8 cellular contexts compared by ENCODE assay signal in genomic region chr4:88523325-88524129, GRCh38.
DNase-seq lines count a peak whose midpoint lies in the region; ATAC-seq and TF ChIP-seq lines count a peak whose summit lies in the region.

TSS of gene PYURF (minus strand) at chr4:88523776. CDS start at chr4:88523700, 76 bp downstream.

- H3K36me3 Mint-ChIP-seq in central memory CD8-positive, alpha-beta T cell (ENCODE audit: insufficient read depth), result peaks cover 9% of the 10 kb centered on the region

- peak within 1 kb of the TSS; percentile 99 for H3K27ac Mint-ChIP-seq in central memory CD8-positive, alpha-beta T cell (ENCODE audit: low read depth)

- peaks cover 24% of the 10 kb centered on the region for H3K4me1 Mint-ChIP-seq in central memory CD8-positive, alpha-beta T cell

- no peaks in the 10 kb centered on the region for H3K27me3 Mint-ChIP-seq in central memory CD8-positive, alpha-beta T cell

- TF ChIP-seq CTCF in AG09319 (IDR thresholded peaks at IDR 0.05; ENCODE audit: low read depth, low read length), result no peak

- DNase-seq in AG09319 (ENCODE audit: extremely low read depth, low read depth) (peak; percentile 84), NCI-H345 (lab: John Stamatoyannopoulos, UW) (peak; percentile 88), iris pigment epithelial cell (ENCODE audit: low read depth) (peak; percentile 96)
- DNase-seq in activated CD4-positive, CD25-positive, alpha-beta regulatory T cell treated with anti-CD3 and anti-CD28 coated beads, Interleukin-2, amount 50 U/mL, for 16 hours (ENCODE audit: low read depth, low spot score), result peak; percentile 34
- peak; percentile 29 to 37 for DNase-seq in central memory CD8-positive, alpha-beta T cell (ENCODE audit: low spot score in 2 of 2)
- DNase-seq in stimulated activated CD4-positive, alpha-beta T cell treated with anti-CD3 and anti-CD28 coated beads, Interleukin-12 subunit alpha, Interleukin-12 subunit beta, amount 100 ng/mL, for 4 hours, result peak; percentile 85

- peak; percentile 72 for ATAC-seq in GM19025 (IDR thresholded peaks at IDR 0.05; ENCODE audit: low read depth, unreplicated experiment)
- ATAC-seq in HG03280 (IDR thresholded peaks at IDR 0.05; ENCODE audit: unreplicated experiment), result peak; percentile 65
- ATAC-seq in central memory CD8-positive, alpha-beta T cell (replicated peaks; ENCODE audit: extremely low read depth, poor library complexity, severe bottlenecking), result peak; percentile 69

- H3K4me3 Mint-ChIP-seq in central memory CD8-positive, alpha-beta T cell, result peak within 1 kb of the TSS; percentile 97

- H3K9me3 Mint-ChIP-seq in central memory CD8-positive, alpha-beta T cell, result no peaks in the 10 kb centered on the region

Comparison
In these comparisons a context has a peak if more than half of its experiments do, and no peak if none do; other contexts are left out.
1. Peak in every context shown above with its lines: DNase-seq and ATAC-seq.
2. DNase-seq: peak in every context shown above with its lines; median percentile 96 in iris pigment epithelial cell; 88 in NCI-H345; 85 in stimulated activated CD4-positive, alpha-beta T cell treated with anti-CD3 and anti-CD28 coated beads, Interleukin-12 subunit alpha, Interleukin-12 subunit beta, amount 100 ng/mL, for 4 hours; 84 in AG09319; 34 in activated CD4-positive, CD25-positive, alpha-beta regulatory T cell treated with anti-CD3 and anti-CD28 coated beads, Interleukin-2, amount 50 U/mL, for 16 hours; 33 in central memory CD8-positive, alpha-beta T cell.